ENCODE assay signal across 21 cellular contexts in the genomic region with DNA sequence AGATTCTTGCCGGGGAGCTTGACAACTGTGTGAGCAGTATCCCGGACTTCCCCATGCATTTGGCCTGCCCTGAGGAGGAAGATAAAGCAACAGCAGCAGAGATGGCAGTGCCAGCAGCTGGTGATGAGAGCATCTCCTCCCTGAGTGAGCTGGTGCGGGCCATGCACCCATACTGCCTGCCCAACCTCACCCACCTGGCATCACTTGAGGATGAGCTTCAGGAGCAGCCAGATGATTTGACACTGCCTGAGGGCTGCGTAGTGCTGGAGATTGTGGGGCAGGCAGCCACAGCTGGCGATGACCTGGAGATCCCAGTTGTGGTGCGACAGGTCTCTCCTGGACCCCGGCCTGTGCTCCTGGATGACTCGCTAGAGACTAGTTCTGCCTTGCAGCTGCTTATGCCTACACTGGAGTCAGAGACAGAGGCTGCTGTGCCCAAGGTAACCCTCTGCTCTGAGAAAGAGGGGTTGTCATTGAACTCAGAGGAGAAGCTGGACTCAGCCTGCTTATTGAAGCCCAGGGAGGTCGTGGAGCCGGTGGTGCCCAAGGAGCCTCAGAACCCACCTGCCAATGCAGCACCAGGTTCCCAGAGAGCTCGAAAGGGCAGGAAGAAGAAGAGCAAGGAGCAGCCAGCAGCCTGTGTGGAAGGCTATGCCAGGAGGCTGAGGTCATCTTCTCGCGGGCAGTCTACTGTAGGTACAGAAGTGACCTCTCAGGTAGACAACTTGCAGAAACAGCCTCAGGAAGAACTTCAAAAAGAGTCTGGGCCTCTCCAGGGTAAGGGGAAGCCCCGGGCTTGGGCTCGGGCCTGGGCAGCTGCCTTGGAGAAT.
"Had no signal": no experiment of that assay in that cellular context is flagged by ENCODE, and none has a peak within 500 bp of the region (broad histone marks: within the 10 kb centered on the region; RNA-seq: fewer than 3 reads in every experiment).

No MANE protein-coding gene starts in this region.

- H3K4me3 Mint-ChIP-seq: activated CD8-positive, alpha-beta memory T cell treated with anti-CD3 and anti-CD28 coated beads, Interleukin-2, amount 10 ng/mL, durations not matched to agents 7 days and 5 days; activated naive CD8-positive, alpha-beta T cell treated with anti-CD3 and anti-CD28 coated beads, Interleukin-2, amount 50 U/mL, for 24 hours; brain; dendritic cell treated with granulocyte-macrophage colony-stimulating factor and Interleukin-4, amounts not matched to agents 40 ng/mL and 50 ng/mL, for 4 days; naive thymus-derived CD4-positive, alpha-beta T cell; neural crest cell; type B pancreatic cell; WTC11 had no signal

- H3K27me3 ChIP-seq: foreskin keratinocyte, testis, vagina had no signal

- H3K27ac Mint-ChIP-seq: activated naive CD8-positive, alpha-beta T cell treated with anti-CD3 and anti-CD28 coated beads, Interleukin-2, amount 50 U/mL, for 24 hours; dendritic cell treated with granulocyte-macrophage colony-stimulating factor and Interleukin-4, amounts not matched to agents 40 ng/mL and 50 ng/mL, for 4 days; type B pancreatic cell had no signal

- ATAC-seq: activated CD8-positive, alpha-beta memory T cell treated with anti-CD3 and anti-CD28 coated beads, Interleukin-2, amount 10 ng/mL, durations not matched to agents 7 days and 5 days; activated naive CD8-positive, alpha-beta T cell treated with anti-CD3 and anti-CD28 coated beads, Interleukin-2, amount 50 U/mL, for 24 hours; foreskin keratinocyte; sciatic nerve; WTC11 had no signal

- DNase-seq: activated CD4-positive, alpha-beta T cell treated with anti-CD3 and anti-CD28 coated beads, Interleukin-2, amount 50 U/mL, for 48 hours; activated CD8-positive, alpha-beta memory T cell treated with anti-CD3 and anti-CD28 coated beads, Interleukin-2, amount 10 ng/mL, durations not matched to agents 7 days and 5 days; activated naive CD4-positive, alpha-beta T cell; activated naive CD8-positive, alpha-beta T cell treated with anti-CD3 and anti-CD28 coated beads, Interleukin-2, amount 50 U/mL, for 24 hours; activated T-cell treated with anti-CD3 and anti-CD28 coated beads for 4 hours; effector CD4-positive, alpha-beta T cell; foreskin keratinocyte; naive thymus-derived CD4-positive, alpha-beta T cell; small intestine; stimulated activated CD4-positive, alpha-beta T cell treated with anti-CD3 and anti-CD28 coated beads, Interleukin-15, amount 100 ng/mL, for 24 hours; T-helper 1 cell; T-helper 9 cell; testis had no signal

- H3K27ac ChIP-seq: foreskin keratinocyte, testis, vagina had no signal

- H3K27me3 Mint-ChIP-seq: activated CD8-positive, alpha-beta memory T cell treated with anti-CD3 and anti-CD28 coated beads, Interleukin-2, amount 10 ng/mL, durations not matched to agents 7 days and 5 days; activated naive CD8-positive, alpha-beta T cell treated with anti-CD3 and anti-CD28 coated beads, Interleukin-2, amount 50 U/mL, for 24 hours; brain; dendritic cell treated with granulocyte-macrophage colony-stimulating factor and Interleukin-4, amounts not matched to agents 40 ng/mL and 50 ng/mL, for 4 days; naive thymus-derived CD4-positive, alpha-beta T cell; type B pancreatic cell had no signal

- H3K4me1 ChIP-seq: testis had no signal

- H3K9me3 ChIP-seq: testis, vagina had no signal

- H3K4me3 ChIP-seq: lung, testis, vagina had no signal

- H3K9me3 Mint-ChIP-seq: activated naive CD8-positive, alpha-beta T cell treated with anti-CD3 and anti-CD28 coated beads, Interleukin-2, amount 50 U/mL, for 24 hours; dendritic cell treated with granulocyte-macrophage colony-stimulating factor and Interleukin-4, amounts not matched to agents 40 ng/mL and 50 ng/mL, for 4 days; neural crest cell; type B pancreatic cell; WTC11 had no signal
